12 cellular contexts compared by ENCODE assay signal in the genomic region with DNA sequence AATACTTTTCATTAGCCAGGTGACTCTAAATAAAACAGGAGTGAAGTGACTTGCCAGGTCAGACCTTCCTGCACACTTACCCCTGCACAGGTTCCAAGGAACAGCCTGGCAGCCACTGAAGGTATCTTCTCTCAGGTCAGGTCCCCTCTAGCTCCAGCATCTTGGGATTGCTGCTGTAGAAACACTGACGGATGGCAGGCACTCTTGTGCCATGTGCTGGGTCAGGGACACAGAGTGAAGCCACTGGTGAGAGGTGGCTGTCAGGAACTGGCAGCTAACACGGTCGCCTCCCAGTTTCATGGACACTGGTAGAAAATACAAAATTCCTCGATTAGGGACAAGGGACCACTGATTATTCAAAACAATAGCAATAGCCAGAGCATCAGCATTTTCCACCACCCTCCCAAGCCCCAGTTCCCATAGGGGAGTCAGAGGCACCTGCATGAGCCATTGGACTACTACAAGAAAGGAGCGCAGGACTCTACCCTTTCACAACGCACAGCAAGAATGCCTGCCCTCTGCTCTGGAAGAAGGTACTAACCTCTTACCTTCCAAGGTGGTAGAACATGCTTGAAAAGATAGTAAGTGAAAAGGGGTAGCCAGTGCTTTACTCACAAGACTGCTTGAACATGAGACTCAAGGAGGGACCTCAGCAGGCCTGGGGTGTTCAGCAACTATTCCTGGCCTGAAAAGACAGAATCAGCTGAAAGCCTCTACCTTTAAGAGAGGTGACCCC. TPM values are rescaled to one million over a fixed set of nuclear protein-coding genes. Genes with fewer than 3 reads are reported as not detected.
A peak's percentile ranks its signal among the peaks of the same experiment; 100 is the strongest.
DNase-seq lines count a peak whose midpoint lies in the region; ATAC-seq and TF ChIP-seq lines count a peak whose summit lies in the region.
"Had no signal": no experiment of that assay in that cellular context is flagged by ENCODE, and none has a peak within 500 bp of the region (broad histone marks: within the 10 kb centered on the region; RNA-seq: fewer than 3 reads in every experiment).

No MANE protein-coding gene starts in this region.

- H3K9ac ChIP-seq in skeletal muscle tissue (ENCODE audit: low read depth in 1 of 3, low read length in 3 of 3), result peak overlapping the region in 2 of 3 donors; percentile 13 to 50

- POLR2A ChIA-PET in activated CD4-positive, alpha-beta T cell treated with anti-CD3 and anti-CD28 coated beads for 36 hours (lab: Charles Lee), result interaction anchor here (0.8 to 6.8 kb wide), 3 partner anchors 10 to 185 kb away, joined by 3 to 99 read pairs (median 12); a partner anchor contains a TSS
- POLR2A ChIA-PET in Panc1 (lab: Charles Lee), result interaction anchor here (0.6 kb wide), 1 partner anchor 178 kb away, joined by 13 read pairs; no protein-coding TSS in a partner anchor

- H3K27ac ChIP-seq in Panc1 (ENCODE audit: low read length), result peak overlapping the region; percentile 96
- H3K27ac ChIP-seq in skeletal muscle tissue (ENCODE audit: low read depth, low read length), result no peak overlapping the region
- H3K27ac ChIP-seq: ascending aorta had no signal

- H3K9me3 ChIP-seq in Panc1 (ENCODE audit: control insufficient read depth, insufficient read depth, low read depth, low read length), result no peaks in the 10 kb centered on the region
- no peaks in the 10 kb centered on the region for H3K9me3 ChIP-seq in skeletal muscle tissue (ENCODE audit: control insufficient read depth in 3 of 3, low read length in 3 of 3)
- H3K9me3 ChIP-seq: ascending aorta had no signal

- H3K27ac Mint-ChIP-seq in activated CD4-positive, alpha-beta T cell treated with anti-CD3 and anti-CD28 coated beads for 36 hours, result peak overlapping the region; percentile 99
- H3K27ac Mint-ChIP-seq in effector memory CD8-positive, alpha-beta T cell, result peak overlapping the region; percentile 98 to 99

- peak; percentile 23 for DNase-seq in activated CD4-positive, alpha-beta T cell treated with anti-CD3 and anti-CD28 coated beads for 36 hours
- no peak for DNase-seq in activated CD4-positive, alpha-beta T cell treated with anti-CD3 and anti-CD28 coated beads for 1 hour
- no peak for DNase-seq in Panc1 (ENCODE audit: low read depth, low spot score)
- no peak for DNase-seq in effector memory CD8-positive, alpha-beta T cell
- DNase-seq in midbrain (lab: John Stamatoyannopoulos, UW), result no peak
- no peak for DNase-seq in NCI-H446 treated with DMSO at 0.1 percent for 48 hours (lab: John Stamatoyannopoulos, UW)
- no peak for DNase-seq in HUDEP-2 (lab: John Stamatoyannopoulos, UW; ENCODE audit: unreplicated experiment in 76 of 76)
- DNase-seq: foreskin fibroblast; stimulated activated CD4-positive, alpha-beta T cell treated with anti-CD3 and anti-CD28 coated beads, Interleukin-2, amount 100 ng/mL, for 24 hours had no signal

- H3K9me3 Mint-ChIP-seq in activated CD4-positive, alpha-beta T cell treated with anti-CD3 and anti-CD28 coated beads for 36 hours (ENCODE audit: low read depth), result no peaks in the 10 kb centered on the region
- no peaks in the 10 kb centered on the region for H3K9me3 Mint-ChIP-seq in effector memory CD8-positive, alpha-beta T cell

- CTCF ChIA-PET in activated CD4-positive, alpha-beta T cell treated with anti-CD3 and anti-CD28 coated beads for 36 hours (lab: Charles Lee), result interaction anchor here (1.0 to 3.7 kb wide), 5 partner anchors 10 to 403 kb away, joined by 3 to 20 read pairs (median 6); no protein-coding TSS in a partner anchor
- CTCF ChIA-PET in Panc1 (lab: Charles Lee), result no interaction called here

- peaks cover 59% of the 10 kb centered on the region for H3K36me3 Mint-ChIP-seq in activated CD4-positive, alpha-beta T cell treated with anti-CD3 and anti-CD28 coated beads for 36 hours (ENCODE audit: low read depth)
- peaks cover 83% of the 10 kb centered on the region for H3K36me3 Mint-ChIP-seq in effector memory CD8-positive, alpha-beta T cell (ENCODE audit: insufficient read depth)

- peak overlapping the region; percentile 99 for H3K4me3 Mint-ChIP-seq in activated CD4-positive, alpha-beta T cell treated with anti-CD3 and anti-CD28 coated beads for 36 hours
- H3K4me3 Mint-ChIP-seq in effector memory CD8-positive, alpha-beta T cell, result peak overlapping the region; percentile 95 to 99

- H3K4me3 ChIP-seq in Panc1 (ENCODE audit: low read depth in 2 of 2, low read length in 2 of 2) (peak overlapping the region; percentile 82 to 84; a peak in 3 of 4 replicates), skeletal muscle tissue (ENCODE audit: low read length in 3 of 3) (no peak overlapping the region)
- H3K4me3 ChIP-seq: ascending aorta had no signal

- intact Hi-C loops in activated CD4-positive, alpha-beta T cell treated with anti-CD3 and anti-CD28 coated beads for 36 hours (cut with DNase I, micrococcal nuclease), result loop anchor here (5.0 to 10.0 kb wide), 4 partner anchors 153 to 959 kb away; a partner anchor contains a TSS
- intact Hi-C loops in Panc1 (cut with micrococcal nuclease; ENCODE audit: unreplicated experiment), result no loop called here

- peaks cover 70% of the 10 kb centered on the region for H3K4me1 Mint-ChIP-seq in activated CD4-positive, alpha-beta T cell treated with anti-CD3 and anti-CD28 coated beads for 36 hours
- H3K4me1 Mint-ChIP-seq in effector memory CD8-positive, alpha-beta T cell (ENCODE audit: low read depth in 2 of 2), result peaks cover 60 to 67% of the 10 kb centered on the region in 2 donors

- H3K36me3 ChIP-seq in Panc1 (ENCODE audit: control insufficient read depth, insufficient read depth, low read length) (peaks cover 35% of the 10 kb centered on the region), skeletal muscle tissue (ENCODE audit: control insufficient read depth in 3 of 3, insufficient read depth in 3 of 3, low read length in 3 of 3) (peaks cover 32 to 42% (median 40%) of the 10 kb centered on the region in 3 donors)

- H3K4me1 ChIP-seq in Panc1 (ENCODE audit: control insufficient read depth, insufficient read depth, low read length) (peaks cover 35% of the 10 kb centered on the region), skeletal muscle tissue (ENCODE audit: control insufficient read depth in 3 of 3, insufficient read depth in 3 of 3, low read length in 3 of 3) (peaks cover 22 to 60% (median 25%) of the 10 kb centered on the region in 3 donors)

- no peak for TF ChIP-seq CTCF in Panc1 (IDR thresholded peaks at IDR 0.05)

- ATAC-seq in activated CD4-positive, alpha-beta T cell treated with anti-CD3 and anti-CD28 coated beads for 36 hours, result no peak
- no peak for ATAC-seq in Panc1
- no peak for ATAC-seq in effector memory CD8-positive, alpha-beta T cell (replicated peaks)

- no peaks in the 10 kb centered on the region for H3K27me3 Mint-ChIP-seq in activated CD4-positive, alpha-beta T cell treated with anti-CD3 and anti-CD28 coated beads for 36 hours
- H3K27me3 Mint-ChIP-seq in effector memory CD8-positive, alpha-beta T cell, result no peaks in the 10 kb centered on the region

- in situ Hi-C loops in Panc1 (cut with HindIII; ENCODE audit: low pct_unique_long_range_greater_than_20kb, low sequenced_read_pairs), result no loop called here

- no TSS peak for BruUV-seq in Panc1 (replicated peaks; lab: Mats Ljungman, UMichigan)

- no peaks in the 10 kb centered on the region for H3K27me3 ChIP-seq in Panc1 (ENCODE audit: control insufficient read depth, insufficient read depth, low read length)
- H3K27me3 ChIP-seq in skeletal muscle tissue (ENCODE audit: control insufficient read depth in 3 of 3, insufficient read depth in 3 of 3, low read length in 3 of 3), result no peaks in the 10 kb centered on the region
- H3K27me3 ChIP-seq: ascending aorta had no signal

RNA-seq across cellular contexts. Expression of a gene that starts 5.1 kb away (rescaled TPM):
- 100 to 1,000 TPM; 369 to 376 TPM for total RNA-seq in activated CD4-positive, alpha-beta T cell treated with anti-CD3 and anti-CD28 coated beads for 36 hours
- total RNA-seq in Panc1 (2021; ENCODE audit: unreplicated experiment) (0.41 TPM), skeletal muscle tissue (1.6 TPM)
- polyA plus RNA-seq in Panc1 (2012; ENCODE audit: insufficient read length), result 0.17 TPM
- polyA plus RNA-seq: AG04450 had no signal

RNA-seq across cellular contexts. Expression of a gene that starts 16.1 kb away (rescaled TPM):
- 10 to 100 TPM; 70.1 to 80.1 TPM for total RNA-seq in activated CD4-positive, alpha-beta T cell treated with anti-CD3 and anti-CD28 coated beads for 36 hours
- total RNA-seq in Panc1 (2021; ENCODE audit: unreplicated experiment) (97.1 TPM), skeletal muscle tissue (28.7 TPM)
- polyA plus RNA-seq in Panc1 (2012; ENCODE audit: insufficient read length), result 143 TPM

Comparison
In these comparisons a context has a peak if more than half of its experiments do, and no peak if none do; other contexts are left out.
1. H3K4me3 ChIP-seq: peak in Panc1 (2 of 2); none in skeletal muscle tissue (0 of 3).
2. RNA of a gene that starts 5.1 kb away (total RNA-seq): 369 to 376 TPM in activated CD4-positive, alpha-beta T cell treated with anti-CD3 and anti-CD28 coated beads for 36 hours; 1.6 TPM in skeletal muscle tissue (single experiment) and 0.41 TPM in Panc1 (single experiment); every median in the first group is over 100 times any median in the second.